6 cellular contexts compared by ENCODE assay signal in the genomic region with DNA sequence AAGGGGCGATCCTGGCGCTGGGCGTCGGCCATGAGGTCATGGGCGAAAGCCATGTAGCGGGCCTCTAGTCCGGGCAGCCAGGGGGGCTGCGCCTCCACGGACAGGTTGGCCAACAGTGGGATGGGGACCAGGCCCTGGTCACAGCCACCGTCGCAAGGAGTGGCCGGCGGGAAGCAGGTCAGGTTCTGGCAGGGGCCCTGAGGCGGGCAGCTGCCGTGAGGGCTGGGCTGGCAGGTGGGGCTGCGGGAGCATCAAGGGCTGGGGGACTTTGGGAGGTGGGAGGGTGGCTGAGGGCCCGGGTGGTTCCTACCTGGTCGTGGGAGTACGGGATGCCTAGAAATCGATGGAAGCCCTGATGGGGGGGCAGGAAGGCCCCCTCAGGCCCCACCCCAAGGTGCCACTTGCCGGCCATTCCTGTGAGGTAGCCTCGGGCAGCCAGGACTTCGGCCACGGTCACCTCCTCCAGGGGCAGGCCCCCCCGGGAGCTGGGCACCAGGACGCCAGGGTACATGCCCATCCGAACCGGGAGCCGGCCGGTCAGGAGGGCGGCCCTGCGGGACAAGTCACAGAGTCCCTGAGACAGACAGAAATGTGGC. TPM values are rescaled to one million over a fixed set of nuclear protein-coding genes. Genes with fewer than 3 reads are reported as not detected.
DNase-seq lines count a peak whose midpoint lies in the region; TF ChIP-seq lines count a peak whose summit lies in the region.

No MANE protein-coding gene starts in this region.

- H3K27me3 ChIP-seq in H7 (ENCODE audit: control insufficient read depth, insufficient read depth, low read length): peaks cover 4% of the 10 kb centered on the region
- no peaks in the 10 kb centered on the region for H3K27me3 ChIP-seq in brain microvascular endothelial cell (replicated peaks)
- H3K27me3 ChIP-seq in neural cell (ENCODE audit: insufficient read depth, low read depth, low read length): no peaks in the 10 kb centered on the region

- CTCF ChIA-PET in HEK293T (lab: Yijun Ruan, JAX): interaction anchor here (0.5 to 1.4 kb wide), 3 partner anchors 50 to 91 kb away, joined by 4 to 5 read pairs (median 5); no protein-coding TSS in a partner anchor

- no peaks in the 10 kb centered on the region for H3K36me3 ChIP-seq in H7 (replicated peaks; ENCODE audit: control insufficient read depth, insufficient read depth, low read length)
- no peaks in the 10 kb centered on the region for H3K36me3 ChIP-seq in brain microvascular endothelial cell (replicated peaks)
- no peaks in the 10 kb centered on the region for H3K36me3 ChIP-seq in neural cell (ENCODE audit: insufficient read depth, low read length)

- H4K20me1 ChIP-seq in neural cell (ENCODE audit: insufficient read depth): no peaks in the 10 kb centered on the region

- no peaks in the 10 kb centered on the region for H3K9me2 ChIP-seq in neural cell (ENCODE audit: insufficient read depth, low read length)

- peak overlapping the region; percentile 61 for H3K9ac ChIP-seq in neural cell (ENCODE audit: low read length)

- POLR2A ChIA-PET in HEK293T (lab: Yijun Ruan, JAX): interaction anchor here (0.7 to 2.0 kb wide), 4 partner anchors 44 to 118 kb away, joined by 3 to 5 read pairs (median 4); a partner anchor contains a TSS

- no peaks in the 10 kb centered on the region for H3K9me3 ChIP-seq in neural cell (ENCODE audit: low read length)

- in situ Hi-C loops in brain microvascular endothelial cell (cut with HindIII; ENCODE audit: low pct_ligation_motif_present, low sequenced_read_pairs): no loop called here

- H3K79me2 ChIP-seq in neural cell (replicated peaks; ENCODE audit: insufficient read depth, low read length): no peaks in the 10 kb centered on the region

- TF ChIP-seq EP300 in neural cell (conservative IDR thresholded peaks at IDR 0.05; ENCODE audit: poor library complexity, severe bottlenecking): no peak

- H2AFZ ChIP-seq in neural cell (ENCODE audit: low read depth, low read length): no peak overlapping the region

- H3K4me3 ChIP-seq in H7 (ENCODE audit: insufficient read depth, low read depth, low read length) (peak overlapping the region; percentile 71), brain microvascular endothelial cell (ENCODE audit: low read depth, low read length) (peak overlapping the region; percentile 77), neural cell (ENCODE audit: low read length) (peak overlapping the region; percentile 77)

- no peak overlapping the region for H3K4me2 ChIP-seq in neural cell (ENCODE audit: low read length)

- TF ChIP-seq CTCF in brain microvascular endothelial cell (IDR thresholded peaks at IDR 0.05; ENCODE audit: low read depth, low read length, missing control alignments) (no peak), neural cell (IDR thresholded peaks at IDR 0.05; ENCODE audit: poor library complexity, severe bottlenecking) (no peak)

- no peaks in the 10 kb centered on the region for H3F3A ChIP-seq in neural cell (ENCODE audit: insufficient read depth, low read length, poor library complexity, severe bottlenecking)

- no peak for DNase-seq in H7
- no peak for DNase-seq in brain microvascular endothelial cell
- DNase-seq in superior temporal gyrus (ENCODE audit: extremely low spot score): no peak
- no peak for DNase-seq in hypothalamus (lab: John Stamatoyannopoulos, UW)
- DNase-seq in HEK293T (ENCODE audit: extremely low spot score): no peak

- H3K27ac ChIP-seq in brain microvascular endothelial cell: no peak overlapping the region
- H3K27ac ChIP-seq in neural cell (ENCODE audit: low read length): no peak overlapping the region

- no peak for TF ChIP-seq RAD21 in neural cell (conservative IDR thresholded peaks at IDR 0.05)

TF ChIP-seq in neural cell, 6 proteins besides CTCF, POLR2A, EP300 and RAD21:
- TF ChIP-seq TAF1 (IDR thresholded peaks at IDR 0.05; ENCODE audit: low read depth): no peak
- TF ChIP-seq POLR2AphosphoS5 (IDR thresholded peaks at IDR 0.05): no peak
- TF ChIP-seq SMC3 (conservative IDR thresholded peaks at IDR 0.05; ENCODE audit: poor library complexity): no peak
- TF ChIP-seq EZH2 (IDR thresholded peaks at IDR 0.05; ENCODE audit: borderline replicate concordance, insufficient read depth, low read length, poor library complexity, severe bottlenecking): no peak

TF ChIP-seq in HEK293T, 16 proteins besides CTCF, POLR2A, EP300 and RAD21:
- TF ChIP-seq ELF4 (IDR thresholded peaks at IDR 0.05) (no peak), BHLHE40 (IDR thresholded peaks at IDR 0.05; ENCODE audit: borderline replicate concordance) (no peak), FOXM1 (IDR thresholded peaks at IDR 0.05; ENCODE audit: borderline replicate concordance) (no peak), SP1 (IDR thresholded peaks at IDR 0.05) (no peak), TARDBP (IDR thresholded peaks at IDR 0.05) (no peak), NFRKB (IDR thresholded peaks at IDR 0.05) (no peak), CTBP1 (IDR thresholded peaks at IDR 0.05; ENCODE audit: borderline replicate concordance) (no peak), FOXK2 (IDR thresholded peaks at IDR 0.05) (no peak), ZNF384 (IDR thresholded peaks at IDR 0.05) (no peak), HDGF (IDR thresholded peaks at IDR 0.05; ENCODE audit: borderline replicate concordance) (no peak), ARNT (IDR thresholded peaks at IDR 0.05) (no peak), LEF1 (IDR thresholded peaks at IDR 0.05; ENCODE audit: borderline replicate concordance) (no peak), SUZ12 (IDR thresholded peaks at IDR 0.05) (no peak), FOXA1 (IDR thresholded peaks at IDR 0.05) (no peak), L3MBTL2 (conservative IDR thresholded peaks at IDR 0.05) (no peak)
- TF ChIP-seq, protein P1, sequence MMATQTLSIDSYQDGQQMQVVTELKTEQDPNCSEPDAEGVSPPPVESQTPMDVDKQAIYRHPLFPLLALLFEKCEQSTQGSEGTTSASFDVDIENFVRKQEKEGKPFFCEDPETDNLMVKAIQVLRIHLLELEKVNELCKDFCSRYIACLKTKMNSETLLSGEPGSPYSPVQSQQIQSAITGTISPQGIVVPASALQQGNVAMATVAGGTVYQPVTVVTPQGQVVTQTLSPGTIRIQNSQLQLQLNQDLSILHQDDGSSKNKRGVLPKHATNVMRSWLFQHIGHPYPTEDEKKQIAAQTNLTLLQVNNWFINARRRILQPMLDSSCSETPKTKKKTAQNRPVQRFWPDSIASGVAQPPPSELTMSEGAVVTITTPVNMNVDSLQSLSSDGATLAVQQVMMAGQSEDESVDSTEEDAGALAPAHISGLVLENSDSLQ (IDR thresholded peaks at IDR 0.05): no peak

RNA-seq across cellular contexts. Expression of a gene that starts 1.0 kb away (rescaled TPM):
- 9.5 and 11.3 TPM in 2 replicates for total RNA-seq in H7 (2014; rRNA removed; shearing (Covaris generic))
- 32.5 and 41.4 TPM in 2 replicates for polyA plus RNA-seq in neural cell
- polyA minus RNA-seq in neural cell: 12.7 and 14.1 TPM in 2 replicates

RNA-seq across cellular contexts. Expression of a gene that starts 26.4 kb away (rescaled TPM):
- 1.7 and 3.4 TPM in 2 replicates for total RNA-seq in H7 (2014; rRNA removed; shearing (Covaris generic))
- 48.0 and 54.5 TPM in 2 replicates for polyA plus RNA-seq in neural cell
- polyA minus RNA-seq in neural cell: 63.2 and 71.1 TPM in 2 replicates

RNA-seq across cellular contexts. Expression of a gene that starts 44.3 kb away (rescaled TPM):
- total RNA-seq in H7 (2014; rRNA removed; shearing (Covaris generic)): 42.1 and 54.5 TPM in 2 replicates
- 170 and 173 TPM in 2 replicates for polyA plus RNA-seq in neural cell
- polyA minus RNA-seq in neural cell: 43.5 and 47.5 TPM in 2 replicates

RNA-seq across cellular contexts. Expression of a gene that starts 45.7 kb away (rescaled TPM):
- total RNA-seq in H7 (2014; rRNA removed; shearing (Covaris generic)): 1.8 and 2.1 TPM in 2 replicates
- polyA plus RNA-seq in neural cell: 5.5 and 6.3 TPM in 2 replicates
- 9.6 and 9.7 TPM in 2 replicates for polyA minus RNA-seq in neural cell

RNA-seq across cellular contexts. Expression of a gene that starts 48.7 kb away (rescaled TPM):
- 24.0 and 27.6 TPM in 2 replicates for total RNA-seq in H7 (2014; rRNA removed; shearing (Covaris generic))
- 72.4 and 75.1 TPM in 2 replicates for polyA plus RNA-seq in neural cell
- 14.6 and 17.9 TPM in 2 replicates for polyA minus RNA-seq in neural cell
